26 cellular contexts compared by ENCODE assay signal in the genomic region with DNA sequence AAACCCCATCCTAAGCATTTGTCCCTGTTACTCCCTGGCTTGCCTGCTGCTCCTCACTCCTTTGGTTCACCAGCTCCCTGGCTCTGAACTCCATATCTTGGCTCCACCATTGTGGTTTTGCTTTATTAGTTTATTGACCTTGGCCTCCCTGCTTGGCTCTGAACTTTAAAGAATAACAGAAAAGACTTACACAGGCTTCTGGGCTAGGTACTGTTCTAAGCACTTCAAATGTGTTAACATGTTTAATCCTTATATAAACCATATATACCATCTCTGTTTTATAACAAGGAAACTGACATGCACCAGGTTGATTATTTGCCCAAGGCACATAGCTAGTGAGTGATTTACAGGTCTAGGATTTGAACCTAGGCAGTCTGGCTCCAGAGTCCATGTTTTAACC.
"Had no signal": no experiment of that assay in that cellular context is flagged by ENCODE, and none has a peak within 500 bp of the region (broad histone marks: within the 10 kb centered on the region; RNA-seq: fewer than 3 reads in every experiment).

No MANE protein-coding gene starts in this region.

- H3K4me3 Mint-ChIP-seq: activated CD4-positive, alpha-beta T cell treated with anti-CD3 and anti-CD28 coated beads, Interleukin-2, amount 10 ng/mL, durations not matched to agents 7 days and 5 days; activated CD8-positive, alpha-beta T cell treated with anti-CD3 and anti-CD28 coated beads, Interleukin-2, amount 10 ng/mL, durations not matched to agents 7 days and 5 days; activated T-helper 1 cell treated with anti-CD3 and anti-CD28 coated beads, Interleukin-12 subunit alpha, Interleukin-12 subunit beta, Interleukin-2, Interleukin-4 antibody, amounts not matched to agents 30 ng/mL and 10 ng/mL and 1 ng/mL, durations not matched to agents 14 hours and 24 hours and 36 hours; central memory CD8-positive, alpha-beta T cell; effector memory CD8-positive, alpha-beta T cell; naive thymus-derived CD8-positive, alpha-beta T cell had no signal

- H3K4me1 Mint-ChIP-seq: activated CD4-positive, alpha-beta T cell treated with anti-CD3 and anti-CD28 coated beads, Interleukin-2, amount 10 ng/mL, durations not matched to agents 7 days and 5 days; central memory CD8-positive, alpha-beta T cell; naive thymus-derived CD8-positive, alpha-beta T cell had no signal

- H3K4me1 ChIP-seq: heart left ventricle, right lobe of liver, tibial nerve had no signal

- H3K27ac ChIP-seq: dorsolateral prefrontal cortex, heart left ventricle, ovary, right lobe of liver, tibial nerve had no signal

- FAIRE-seq: colon, endothelial cell of umbilical vein, islet of Langerhans, urothelium cell line had no signal

- H3K36me3 Mint-ChIP-seq: naive thymus-derived CD8-positive, alpha-beta T cell had no signal

- H3K36me3 ChIP-seq: heart left ventricle, ovary, right lobe of liver, tibial nerve had no signal

- H3K9me3 Mint-ChIP-seq: activated CD4-positive, alpha-beta T cell treated with anti-CD3 and anti-CD28 coated beads, Interleukin-2, amount 10 ng/mL, durations not matched to agents 7 days and 5 days; activated T-helper 1 cell treated with anti-CD3 and anti-CD28 coated beads, Interleukin-12 subunit alpha, Interleukin-12 subunit beta, Interleukin-2, Interleukin-4 antibody, amounts not matched to agents 30 ng/mL and 10 ng/mL and 1 ng/mL, durations not matched to agents 14 hours and 24 hours and 36 hours; central memory CD8-positive, alpha-beta T cell; effector memory CD8-positive, alpha-beta T cell; naive thymus-derived CD8-positive, alpha-beta T cell had no signal

- DNase-seq: activated CD4-positive, alpha-beta T cell treated with anti-CD3 and anti-CD28 coated beads, Interleukin-2, amount 10 ng/mL, durations not matched to agents 7 days and 5 days; activated CD8-positive, alpha-beta T cell treated with anti-CD3 and anti-CD28 coated beads, Interleukin-2, amount 10 ng/mL, durations not matched to agents 7 days and 5 days; activated gamma-delta T cell; activated naive CD4-positive, alpha-beta T cell treated with anti-CD3 and anti-CD28 coated beads, Interleukin-2, amount 50 U/mL, for 16 hours; anterior cingulate cortex; dorsolateral prefrontal cortex; effector memory CD8-positive, alpha-beta T cell; heart left ventricle; left cardiac atrium; naive thymus-derived CD8-positive, alpha-beta T cell; ovary; right lobe of liver; SK-N-SH; stimulated activated CD4-positive, alpha-beta T cell treated with anti-CD3 and anti-CD28 coated beads, Interleukin-2, amount 100 ng/mL, for 48 hours; stimulated activated naive CD4-positive, alpha-beta T cell treated with Interleukin-2 at 50 U/mL for 16 hours had no signal

- H3K27me3 ChIP-seq: dorsolateral prefrontal cortex, heart left ventricle, ovary, right lobe of liver, tibial nerve had no signal

- ATAC-seq: activated CD4-positive, CD25-positive, alpha-beta regulatory T cell treated with anti-CD3 and anti-CD28 coated beads, Interleukin-2, amount 50 U/mL, for 24 hours; activated CD8-positive, alpha-beta T cell treated with anti-CD3 and anti-CD28 coated beads, Interleukin-2, amount 10 ng/mL, durations not matched to agents 7 days and 5 days; effector memory CD8-positive, alpha-beta T cell; esophagus mucosa; naive thymus-derived CD8-positive, alpha-beta T cell; right lobe of liver had no signal

- H3K4me3 ChIP-seq: dorsolateral prefrontal cortex, heart left ventricle, lung, ovary, right lobe of liver, smooth muscle cell, tibial nerve had no signal

- H3K27ac Mint-ChIP-seq: activated CD4-positive, alpha-beta T cell treated with anti-CD3 and anti-CD28 coated beads, Interleukin-2, amount 10 ng/mL, durations not matched to agents 7 days and 5 days; activated CD8-positive, alpha-beta T cell treated with anti-CD3 and anti-CD28 coated beads, Interleukin-2, amount 10 ng/mL, durations not matched to agents 7 days and 5 days; activated T-helper 1 cell treated with anti-CD3 and anti-CD28 coated beads, Interleukin-12 subunit alpha, Interleukin-12 subunit beta, Interleukin-2, Interleukin-4 antibody, amounts not matched to agents 30 ng/mL and 10 ng/mL and 1 ng/mL, durations not matched to agents 14 hours and 24 hours and 36 hours; effector memory CD8-positive, alpha-beta T cell; naive thymus-derived CD8-positive, alpha-beta T cell had no signal

- H3K9me3 ChIP-seq: heart left ventricle, ovary, right lobe of liver, SK-N-SH, tibial nerve had no signal

- H3K27me3 Mint-ChIP-seq: activated CD4-positive, alpha-beta T cell treated with anti-CD3 and anti-CD28 coated beads, Interleukin-2, amount 10 ng/mL, durations not matched to agents 7 days and 5 days; central memory CD8-positive, alpha-beta T cell; naive thymus-derived CD8-positive, alpha-beta T cell had no signal
